ENCODE assay signal across 23 cellular contexts in the genomic region with DNA sequence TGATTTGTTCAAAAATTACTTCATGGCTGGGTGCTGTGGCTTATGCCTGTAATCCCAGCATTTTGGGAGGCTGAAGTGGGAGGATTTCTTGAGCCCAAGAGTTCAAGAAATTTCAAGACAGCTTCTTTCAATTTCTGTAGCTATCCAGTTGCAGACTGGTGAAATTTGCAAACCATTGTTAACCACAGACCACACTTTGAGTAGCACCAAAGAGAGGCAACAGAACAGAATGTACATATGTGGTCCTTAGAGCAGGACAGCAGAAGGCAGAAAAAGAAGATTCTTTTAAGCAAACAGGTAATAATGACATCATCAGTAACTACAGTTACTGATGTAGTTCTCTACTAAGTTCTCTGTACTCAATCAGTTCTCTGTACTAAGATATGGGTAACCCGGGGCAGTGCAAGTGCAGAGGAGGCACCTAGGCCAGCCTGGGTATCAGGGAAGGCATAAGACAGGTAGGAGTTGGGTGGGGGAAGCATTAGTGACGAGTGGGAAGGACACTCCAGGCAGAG. TPM values are rescaled to one million over a fixed set of nuclear protein-coding genes. Genes with fewer than 3 reads are reported as not detected.
DNase-seq lines count a peak whose midpoint lies in the region; ATAC-seq, FAIRE-seq and TF ChIP-seq lines count a peak whose summit lies in the region.
"Had no signal": no experiment of that assay in that cellular context is flagged by ENCODE, and none has a peak within 500 bp of the region (broad histone marks: within the 10 kb centered on the region; RNA-seq: fewer than 3 reads in every experiment).

No MANE protein-coding gene starts in this region.

- TF ChIP-seq EP300 in GM12878 (IDR thresholded peaks at IDR 0.05; ENCODE audit: borderline replicate concordance in 1 of 2, control insufficient read depth in 1 of 2, low read depth in 2 of 2, low read length in 2 of 2) = no peak

- FAIRE-seq in GM12891 (lab: Jason Lieb, UNC) (peak; percentile 47), GM12878 (lab: Jason Lieb, UNC) (no peak), urothelium cell line (lab: Jason Lieb, UNC) (no peak)
- FAIRE-seq: A549, GM18507, RCC 7860 had no signal

- H4K20me1 ChIP-seq in GM12878 (ENCODE audit: control insufficient read depth, insufficient read depth) = no peaks in the 10 kb centered on the region
- no peaks in the 10 kb centered on the region for H4K20me1 ChIP-seq in osteoblast (ENCODE audit: insufficient read depth, low read length)

- 0 out of 3 replicates have a peak, but pooled peaks have one; percentile 22 for ATAC-seq in GM12878
- no peak for ATAC-seq in left ventricle myocardium superior
- ATAC-seq: A549, T-cell had no signal

- 9% methylated on average over 2 of the region's 2 CpGs for WGBS in GM12878 (ENCODE audit: insufficient coverage, insufficient replicate concordance, low lambda C conversion rate, missing lambda C conversion rate)

- intact Hi-C loops in GM12878 (cut with micrococcal nuclease; ENCODE audit: unreplicated experiment) (no loop called here), left ventricle myocardium superior (cut with micrococcal nuclease) (no loop called here)

- H3K4me1 ChIP-seq in HEK293 (ENCODE audit: control insufficient read depth, insufficient read depth, low read length) (no peaks in the 10 kb centered on the region), GM12878 (ENCODE audit: control insufficient read depth, insufficient read depth, low read length) (no peaks in the 10 kb centered on the region), osteoblast (ENCODE audit: insufficient read depth, low read length) (peaks cover 4% of the 10 kb centered on the region)
- H3K4me1 ChIP-seq: A549, BE2C had no signal

- no peak overlapping the region for H3K4me2 ChIP-seq in GM12878 (ENCODE audit: control insufficient read depth, insufficient read depth)
- no peak overlapping the region for H3K4me2 ChIP-seq in osteoblast (ENCODE audit: insufficient read depth, low read length)
- H3K4me2 ChIP-seq: A549 had no signal

- SMC1A ChIA-PET in GM12878 (lab: Charles Lee; ENCODE audit: uncharacterized antibody, unreplicated experiment) = interaction anchor here (1.0 to 1.3 kb wide), 2 partner anchors 13 to 45 kb away, joined by 3 to 4 read pairs; no protein-coding TSS in a partner anchor

- TF ChIP-seq RAD21 in GM12878 (IDR thresholded peaks at IDR 0.05; ENCODE audit: insufficient read depth, low read depth, low read length) = no peak

- CTCF ChIA-PET in HEK293 (lab: Yijun Ruan, JAX) = interaction anchor here (1.2 kb wide), 1 partner anchor 21 kb away, joined by 4 read pairs; no protein-coding TSS in a partner anchor
- CTCF ChIA-PET in GM12878 (lab: Yijun Ruan, JAX) = interaction anchor here (0.6 kb wide), 3 partner anchors 23 to 1605 kb away, joined by 3 to 5 read pairs (median 3); no protein-coding TSS in a partner anchor

- H3K9me3 ChIP-seq in HEK293 (ENCODE audit: control insufficient read depth, insufficient read depth, low read depth, low read length) (no peaks in the 10 kb centered on the region), GM12878 (replicated peaks; ENCODE audit: control insufficient read depth, insufficient read depth, low read length) (no peaks in the 10 kb centered on the region), osteoblast (ENCODE audit: low read depth, low read length) (no peaks in the 10 kb centered on the region)
- H3K9me3 ChIP-seq: A549, BE2C had no signal

- POLR2A ChIA-PET in HEK293 (lab: Yijun Ruan, JAX) = no interaction called here
- POLR2A ChIA-PET in GM12878 (lab: Charles Lee) = no interaction called here

- no peak overlapping the region for H3K9ac ChIP-seq in GM12878 (ENCODE audit: control insufficient read depth, insufficient read depth, low read length)

- TF ChIP-seq CTCF in HEK293 (tag by site-specific recombination; IDR thresholded peaks at IDR 0.05) (no peak), GM12878 (IDR thresholded peaks at IDR 0.05 in 2 of 3, conservative IDR thresholded peaks at IDR 0.05 in 1 of 3; ENCODE audit: control insufficient read depth in 2 of 3, extremely low read depth in 1 of 3, insufficient read depth in 1 of 3, low read depth in 3 of 3, low read length in 3 of 3) (no peak), osteoblast (IDR thresholded peaks at IDR 0.05; ENCODE audit: extremely low read depth, low read depth, low read length) (no peak)

- H3K79me2 ChIP-seq in GM12878 (ENCODE audit: control insufficient read depth, insufficient read depth, low read length) = no peaks in the 10 kb centered on the region
- no peaks in the 10 kb centered on the region for H3K79me2 ChIP-seq in osteoblast (ENCODE audit: insufficient read depth, low read length)

- H3K4me3 ChIP-seq in HEK293 (ENCODE audit: low read depth, low read length) (no peak overlapping the region), GM12878 (no peak overlapping the region), osteoblast (ENCODE audit: insufficient read depth, low read length) (no peak overlapping the region)
- H3K4me3 ChIP-seq: A549, SJCRH30 had no signal

- H2AFZ ChIP-seq in GM12878 (ENCODE audit: control insufficient read depth, low read depth, low read length) = no peak overlapping the region
- H2AFZ ChIP-seq in osteoblast (ENCODE audit: low read length) = no peak overlapping the region

- no peak overlapping the region for H3K27ac ChIP-seq in HEK293 (ENCODE audit: extremely low read depth, low read depth, low read length)
- no peak overlapping the region for H3K27ac ChIP-seq in GM12878 (ENCODE audit: control insufficient read depth, insufficient read depth)
- no peak overlapping the region for H3K27ac ChIP-seq in osteoblast (ENCODE audit: low read depth, low read length)
- H3K27ac ChIP-seq: A549, SJCRH30 had no signal

- H3K36me3 ChIP-seq in HEK293 (ENCODE audit: control insufficient read depth in 2 of 2, insufficient read depth in 1 of 2, low read length in 2 of 2) = no peaks in the 10 kb centered on the region
- no peaks in the 10 kb centered on the region for H3K36me3 ChIP-seq in GM12878 (ENCODE audit: control insufficient read depth in 2 of 2, insufficient read depth in 2 of 2, low read length in 1 of 2)
- H3K36me3 ChIP-seq in osteoblast (ENCODE audit: insufficient read depth, low read length) = no peaks in the 10 kb centered on the region
- H3K36me3 ChIP-seq: BE2C, SJCRH30 had no signal

- RAD21 ChIA-PET in GM12878 (lab: Charles Lee; ENCODE audit: unreplicated experiment) = interaction anchor here (0.6 kb wide), 1 partner anchor 399 kb away, joined by 3 read pairs; no protein-coding TSS in a partner anchor

- H3K27me3 ChIP-seq in GM12878 (replicated peaks in 1 of 2; ENCODE audit: control insufficient read depth in 2 of 2, insufficient read depth in 2 of 2, low read length in 1 of 2) (no peaks in the 10 kb centered on the region), osteoblast (ENCODE audit: insufficient read depth, low read length) (no peaks in the 10 kb centered on the region)
- H3K27me3 ChIP-seq: BE2C had no signal

- no peak for DNase-seq in GM12891 (ENCODE audit: insufficient read length, low spot score)
- DNase-seq in GM12878 (ENCODE audit: low read depth, low spot score) = no peak
- DNase-seq in osteoblast (ENCODE audit: insufficient read length, low spot score, missing footprints) = peak; percentile 36
- DNase-seq in urothelium cell line (ENCODE audit: low spot score) = no peak
- no peak for DNase-seq in left ventricle myocardium superior
- DNase-seq in NOMO-1 treated with DMSO at 0.1 percent for 48 hours (lab: John Stamatoyannopoulos, UW; ENCODE audit: unreplicated experiment) = no peak
- DNase-seq: BE2C; GF-D8; H9; KBM-7; NCI-H1105 treated with DMSO at 0.1 percent for 48 hours; NCI-H2029 treated with DMSO at 0.1 percent for 48 hours; NCI-H226; NCI-H510A treated with DMSO at 0.1 percent for 48 hours; NCI-H748 treated with DMSO at 0.1 percent for 48 hours; NK-92 treated with Interleukin-12 subunit alpha and Interleukin-12 subunit beta, amount 100 ng/mL, for 24 hours; T-cell had no signal

- in situ Hi-C loops in GM12878 (cut with MboI) = no loop called here

- TF ChIP-seq POLR2A in GM12891 (IDR thresholded peaks at IDR 0.05; ENCODE audit: low read depth, low read length) (no peak), GM12878 (IDR thresholded peaks at IDR 0.05; ENCODE audit: low read depth, low read length) (no peak)

- no TSS peak for BruUV-seq in GM12878 (replicated peaks; lab: Mats Ljungman, UMichigan)

RNA-seq across cellular contexts. Expression of a gene that starts 5.5 kb away (rescaled TPM):
- not detected for polyA plus RNA-seq in GM12891 (2012; ENCODE audit: low read depth, missing spikeins)
- total RNA-seq in GM12878 (2013; cell fraction: nucleolus; rRNA removed) = not detected in 2 replicates
- not detected in 2 replicates for total RNA-seq in GM12878 (2014; rRNA removed)
- total RNA-seq in GM12878 (2014; rRNA removed; fragmentation: Illumina TruSeq; extraction: Trizol) = not detected in 2 replicates
- total RNA-seq in GM12878 (2021) = not detected in 2 replicates
- polyA plus RNA-seq in GM12878 (2011; ENCODE audit: low read depth) = not detected
- polyA plus RNA-seq in GM12878 (2011; rRNA removed) = not detected in 2 replicates
- polyA plus RNA-seq in GM12878 (2011; cell fraction: cytosol; rRNA removed) = not detected in 2 replicates
- not detected in 2 replicates for polyA plus RNA-seq in GM12878 (2011; cell fraction: nucleus; rRNA removed)
- polyA plus RNA-seq in GM12878 (2012) = not detected in 2 replicates
- not detected in 2 replicates for polyA plus RNA-seq in GM12878 (2014; fragmentation: Illumina TruSeq; extraction: Trizol)
- not detected for polyA plus RNA-seq in GM12878 (2014; fragmentation: Nextera tagmentation; extraction: Ambion mirVana)
- not detected in 2 replicates for polyA plus RNA-seq in GM12878 (2014; rRNA removed)
- polyA plus RNA-seq in GM12878 (2016; fragmentation: Nextera tagmentation; extraction: Ambion mirVana) = not detected
- not detected in 2 replicates for polyA minus RNA-seq in GM12878 (2011; rRNA and poly(A)+ RNA removed)
- not detected in 2 replicates for polyA minus RNA-seq in GM12878 (2011; cell fraction: cytosol; rRNA and poly(A)+ RNA removed)
- not detected in 2 replicates for polyA minus RNA-seq in GM12878 (2011; cell fraction: nucleus; rRNA and poly(A)+ RNA removed)
- 0.36 and 0.59 TPM in 2 replicates for total RNA-seq in osteoblast
- total RNA-seq in left ventricle myocardium superior = not detected
- total RNA-seq: OCI-LY7, SJCRH30, T-cell had no signal

RNA-seq across cellular contexts. Expression of a gene that starts 28.3 kb away (rescaled TPM):
- polyA plus RNA-seq in GM12891 (2012; ENCODE audit: low read depth, missing spikeins) = not detected
- total RNA-seq in GM12878 (2013; cell fraction: nucleolus; rRNA removed) = not detected in 2 replicates
- not detected in 2 replicates for total RNA-seq in GM12878 (2014; rRNA removed)
- total RNA-seq in GM12878 (2014; rRNA removed; fragmentation: Illumina TruSeq; extraction: Trizol) = not detected in 2 replicates
- not detected in 2 replicates for total RNA-seq in GM12878 (2021)
- not detected for polyA plus RNA-seq in GM12878 (2011; ENCODE audit: low read depth)
- polyA plus RNA-seq in GM12878 (2011; rRNA removed) = not detected in 2 replicates
- polyA plus RNA-seq in GM12878 (2011; cell fraction: cytosol; rRNA removed) = 0.01 TPM in 1 of 2 replicates, not detected in the other
- polyA plus RNA-seq in GM12878 (2011; cell fraction: nucleus; rRNA removed) = not detected in 2 replicates
- polyA plus RNA-seq in GM12878 (2012) = not detected in 2 replicates
- polyA plus RNA-seq in GM12878 (2014; fragmentation: Illumina TruSeq; extraction: Trizol) = not detected in 2 replicates
- not detected for polyA plus RNA-seq in GM12878 (2014; fragmentation: Nextera tagmentation; extraction: Ambion mirVana)
- polyA plus RNA-seq in GM12878 (2014; rRNA removed) = not detected in 2 replicates
- not detected for polyA plus RNA-seq in GM12878 (2016; fragmentation: Nextera tagmentation; extraction: Ambion mirVana)
- not detected in 2 replicates for polyA minus RNA-seq in GM12878 (2011; rRNA and poly(A)+ RNA removed)
- not detected in 2 replicates for polyA minus RNA-seq in GM12878 (2011; cell fraction: cytosol; rRNA and poly(A)+ RNA removed)
- polyA minus RNA-seq in GM12878 (2011; cell fraction: nucleus; rRNA and poly(A)+ RNA removed) = not detected in 2 replicates
- total RNA-seq in osteoblast = not detected in 2 replicates
- total RNA-seq in left ventricle myocardium superior = not detected
- total RNA-seq: OCI-LY7, SJCRH30, T-cell had no signal
- polyA plus RNA-seq: A549 had no signal
